In the genomic region with DNA sequence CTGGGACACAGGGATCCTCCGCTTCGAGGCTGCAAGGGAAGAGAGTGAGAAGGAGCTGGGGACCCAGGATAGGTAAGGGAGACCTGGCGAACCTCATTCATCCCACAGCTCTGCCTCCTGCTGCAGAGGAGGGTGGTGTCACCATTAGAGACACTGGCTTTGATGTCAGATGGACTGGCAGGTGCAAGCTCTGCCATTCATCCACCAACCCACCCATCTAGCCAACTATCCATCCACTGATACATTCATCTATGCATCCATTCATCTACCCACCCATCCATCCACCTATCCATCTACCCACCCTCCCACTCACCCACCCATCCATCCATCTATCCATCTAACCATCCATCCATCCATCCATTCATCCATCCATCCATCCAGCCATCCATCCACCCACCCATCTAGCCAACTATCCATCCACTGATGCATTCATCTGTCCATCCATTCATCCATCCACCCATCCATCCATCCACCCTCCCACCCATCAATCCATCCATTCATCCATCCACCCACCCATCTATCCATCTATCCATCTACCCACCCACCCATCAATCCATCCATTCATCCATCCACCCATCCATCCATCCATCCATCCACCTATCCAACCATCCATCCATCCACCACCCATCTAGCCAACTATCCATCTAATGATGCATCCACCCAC, we compare ENCODE assay signal across 1 cellular context.
TF ChIP-seq lines count a peak whose summit lies in the region.

No MANE protein-coding gene starts in this region.

TF ChIP-seq in HEK293, 187 proteins besides CTCF, POLR2A, EP300 and RAD21 (continued from another document):
- TF ChIP-seq ZNF830 (tag by site-specific recombination; IDR thresholded peaks at IDR 0.05; ENCODE audit: low read depth) (no peak), ZNF596 (tag by site-specific recombination; IDR thresholded peaks at IDR 0.05) (no peak), BCL11A (tag by site-specific recombination; IDR thresholded peaks at IDR 0.05; ENCODE audit: low read depth) (no peak), ZNF514 (tag by site-specific recombination; IDR thresholded peaks at IDR 0.05) (no peak), ZNF629 (tag by site-specific recombination; IDR thresholded peaks at IDR 0.05) (no peak), ZNF169 (tag by site-specific recombination; IDR thresholded peaks at IDR 0.05) (no peak), EGR2 (tag by site-specific recombination; IDR thresholded peaks at IDR 0.05; ENCODE audit: low read depth) (no peak; the same call in 1 of the 2 replicates), ZNF174 (tag by site-specific recombination; IDR thresholded peaks at IDR 0.05) (no peak)
